In the genomic region with DNA sequence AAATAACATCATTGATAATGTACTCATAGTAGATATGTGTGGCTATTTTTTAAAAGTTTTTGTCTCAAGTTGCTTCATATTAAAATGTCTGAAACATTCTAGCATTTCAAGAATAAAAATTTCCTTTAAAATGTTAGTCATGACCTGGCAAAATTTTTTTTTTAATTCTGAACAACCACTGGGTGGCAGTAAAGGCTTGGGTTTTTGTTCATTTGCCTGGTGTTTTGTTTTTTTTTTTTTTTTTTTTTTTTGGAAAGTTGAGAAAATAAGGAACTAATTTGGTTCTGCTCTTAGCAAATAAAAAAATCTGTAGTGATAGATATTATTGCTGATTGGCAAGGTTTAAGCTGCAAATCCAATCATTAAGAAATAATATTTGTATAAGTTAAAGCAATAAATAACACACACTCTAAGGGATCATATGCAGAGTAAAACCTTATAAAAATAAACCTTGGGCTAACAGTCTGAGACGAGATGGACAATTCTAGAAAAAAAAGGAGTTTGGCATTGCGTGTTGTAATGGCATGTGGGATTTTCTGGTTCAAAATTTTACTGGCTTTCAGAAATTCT, we compare ENCODE assay signal across 8 cellular contexts.
DNase-seq lines count a peak whose midpoint lies in the region; FAIRE-seq and TF ChIP-seq lines count a peak whose summit lies in the region.

No MANE protein-coding gene starts in this region.

- H3K9ac ChIP-seq in endothelial cell of umbilical vein (replicated peaks; ENCODE audit: extremely low read depth, insufficient read depth, low read length) (no peak overlapping the region), trophoblast cell (ENCODE audit: low read length) (no peak overlapping the region)

- no peak overlapping the region for H2BK12ac ChIP-seq in trophoblast cell (ENCODE audit: low read length)

- H4K12ac ChIP-seq in trophoblast cell (ENCODE audit: low read depth, low read length), result no peak overlapping the region

- H3K36me3 ChIP-seq in GM06990 (ENCODE audit: control insufficient read depth, insufficient read depth, low read length) (no peaks in the 10 kb centered on the region), endothelial cell of umbilical vein (ENCODE audit: control insufficient read depth in 2 of 2, extremely low read depth in 1 of 2, insufficient read depth in 2 of 2, low read length in 2 of 2) (no peaks in the 10 kb centered on the region), trophoblast cell (ENCODE audit: control insufficient read depth in 1 of 2, insufficient read depth in 2 of 2, low read length in 2 of 2) (no peaks in the 10 kb centered on the region), MG63 (no peaks in the 10 kb centered on the region)

- no peak overlapping the region for H3K18ac ChIP-seq in trophoblast cell (ENCODE audit: low read length)

- H2AFZ ChIP-seq in endothelial cell of umbilical vein (ENCODE audit: low read depth, low read length), result no peak overlapping the region
- H2AFZ ChIP-seq in trophoblast cell (ENCODE audit: insufficient read depth, low read length, poor library complexity), result no peak overlapping the region

- TF ChIP-seq CTCF in AG09319 (IDR thresholded peaks at IDR 0.05; ENCODE audit: low read depth, low read length), result peak; percentile 39
- peak; percentile 22 for TF ChIP-seq CTCF in GM06990 (IDR thresholded peaks at IDR 0.05; ENCODE audit: insufficient read depth, low read length, poor library complexity, severe bottlenecking)
- TF ChIP-seq CTCF in endothelial cell of umbilical vein (IDR thresholded peaks at IDR 0.05; ENCODE audit: extremely low read depth in 1 of 2, insufficient read depth in 1 of 2, low read depth in 1 of 2, low read length in 2 of 2), result peak; percentile 11 to 18

- H4K8ac ChIP-seq in trophoblast cell (ENCODE audit: low read depth, low read length), result no peak overlapping the region

- H3K9me1 ChIP-seq in endothelial cell of umbilical vein (replicated peaks; ENCODE audit: control insufficient read depth, extremely low read depth, insufficient read depth, low read length), result no peaks in the 10 kb centered on the region

- no peaks in the 10 kb centered on the region for H3K79me2 ChIP-seq in endothelial cell of umbilical vein (ENCODE audit: control insufficient read depth, insufficient read depth, low read length)
- H3K79me2 ChIP-seq in trophoblast cell (ENCODE audit: control insufficient read depth, insufficient read depth, low read length, poor library complexity), result no peaks in the 10 kb centered on the region

- dilution Hi-C loops in endothelial cell of umbilical vein (cut with MboI; ENCODE audit: extremely low pct_ligation_motif_present, low sequenced_read_pairs), result no loop called here

- FAIRE-seq in endothelial cell of umbilical vein (lab: Jason Lieb, UNC), result peak; percentile 31

- H3K23ac ChIP-seq in trophoblast cell (ENCODE audit: low read length), result no peak overlapping the region

- intact Hi-C loops in endothelial cell of umbilical vein (cut with micrococcal nuclease) (loop anchor here (1.0 to 10.0 kb wide), 5 partner anchors 267 to 1976 kb away; no protein-coding TSS in a partner anchor), posterior vena cava (cut with DNase I) (no loop called here)

- CTCF ChIA-PET in endothelial cell of umbilical vein (lab: Charles Lee), result no interaction called here

- H2BK5ac ChIP-seq in trophoblast cell (ENCODE audit: low read depth, low read length, poor library complexity), result no peak overlapping the region

- H4K20me1 ChIP-seq in endothelial cell of umbilical vein (replicated peaks; ENCODE audit: control insufficient read depth, extremely low read depth, insufficient read depth, low read length), result no peaks in the 10 kb centered on the region

- H3K9me3 ChIP-seq in endothelial cell of umbilical vein (replicated peaks; ENCODE audit: control insufficient read depth, insufficient read depth, low read length) (no peaks in the 10 kb centered on the region), trophoblast cell (ENCODE audit: insufficient read depth, low read depth, low read length) (no peaks in the 10 kb centered on the region), MG63 (no peaks in the 10 kb centered on the region)

- no peak overlapping the region for H2AK5ac ChIP-seq in trophoblast cell (ENCODE audit: low read length)

- no CpG with 5 or more reads among the region's 2 CpGs for WGBS in trophoblast cell (ENCODE audit: extremely low coverage, insufficient coverage, insufficient read length)

- no peak overlapping the region for H3K27ac ChIP-seq in endothelial cell of umbilical vein (ENCODE audit: insufficient read depth, low read depth, low read length)
- no peak overlapping the region for H3K27ac ChIP-seq in trophoblast cell (ENCODE audit: low read depth, low read length)

- H3K4me1 ChIP-seq in endothelial cell of umbilical vein (ENCODE audit: control insufficient read depth, extremely low read depth, insufficient read depth, low read length) (no peaks in the 10 kb centered on the region), trophoblast cell (ENCODE audit: control insufficient read depth in 1 of 2, insufficient read depth in 2 of 2, low read length in 2 of 2) (no peaks in the 10 kb centered on the region)

- H3K27me3 ChIP-seq in GM06990 (replicated peaks; ENCODE audit: control insufficient read depth, insufficient read depth, low read length) (no peaks in the 10 kb centered on the region; the same call in 1 of the 2 replicates), endothelial cell of umbilical vein (ENCODE audit: control insufficient read depth in 2 of 2, insufficient read depth in 2 of 2, low read length in 2 of 2) (no peaks in the 10 kb centered on the region), trophoblast cell (ENCODE audit: insufficient read depth, low read length) (no peaks in the 10 kb centered on the region), MG63 (no peaks in the 10 kb centered on the region)

- no peak overlapping the region for H3K4me3 ChIP-seq in GM06990 (replicated peaks; ENCODE audit: low read depth, low read length)
- H3K4me3 ChIP-seq in endothelial cell of umbilical vein (replicated peaks in 1 of 3; ENCODE audit: insufficient read depth in 1 of 3, low read depth in 1 of 3, low read length in 3 of 3), result no peak overlapping the region
- no peak overlapping the region for H3K4me3 ChIP-seq in trophoblast cell (ENCODE audit: low read depth, low read length)
- no peak overlapping the region for H3K4me3 ChIP-seq in MG63

- DNase-seq in AG09319 (ENCODE audit: extremely low read depth, low read depth), result peak; percentile 18
- DNase-seq in GM06990 (ENCODE audit: extremely low read depth, insufficient read length), result peak; percentile 10
- peak; percentile 1 for DNase-seq in NCI-H774 (lab: John Stamatoyannopoulos, UW)
- peak; percentile 18 for DNase-seq in endothelial cell of umbilical vein (ENCODE audit: low read depth, low spot score)
- DNase-seq in trophoblast cell, result peak; percentile 13 to 66
- no peak for DNase-seq in activated effector memory CD4-positive, alpha-beta T cell treated with anti-CD3 and anti-CD28 coated beads, Interleukin-2, amount 50 U/mL, for 16 hours
- DNase-seq in MG63, result no peak
- DNase-seq in posterior vena cava (ENCODE audit: low spot score), result no peak

- H2BK120ac ChIP-seq in trophoblast cell (ENCODE audit: insufficient read depth, low read length, poor library complexity), result no peak overlapping the region

- H3K14ac ChIP-seq in trophoblast cell (ENCODE audit: low read length), result no peak overlapping the region

- H4K91ac ChIP-seq in trophoblast cell (ENCODE audit: low read depth, low read length), result no peak overlapping the region

- H3K4me2 ChIP-seq in endothelial cell of umbilical vein (ENCODE audit: insufficient read depth, low read length), result no peak overlapping the region
- H3K4me2 ChIP-seq in trophoblast cell (ENCODE audit: low read length), result no peak overlapping the region

- POLR2A ChIA-PET in endothelial cell of umbilical vein (lab: Charles Lee), result no interaction called here

- H3K79me1 ChIP-seq in trophoblast cell (ENCODE audit: low read length), result no peaks in the 10 kb centered on the region

- no peak for TF ChIP-seq POLR2A in endothelial cell of umbilical vein (IDR thresholded peaks at IDR 0.05; ENCODE audit: low read depth, low read length)

- BruUV-seq in endothelial cell of umbilical vein (replicated peaks; lab: Mats Ljungman, UMichigan), result no TSS peak

- H3K4ac ChIP-seq in trophoblast cell (ENCODE audit: low read depth, low read length), result no peak overlapping the region

TF ChIP-seq in endothelial cell of umbilical vein, 7 proteins besides CTCF, POLR2A, EP300 and RAD21:
- no peak for TF ChIP-seq EZH2 (IDR thresholded peaks at IDR 0.05; ENCODE audit: borderline replicate concordance, low read depth, low read length, severe bottlenecking)
- no peak for TF ChIP-seq GATA2 (IDR thresholded peaks at IDR 0.05; ENCODE audit: insufficient read depth, insufficient read length, low read depth, low read length)
- no peak for TF ChIP-seq MYC (IDR thresholded peaks at IDR 0.05; ENCODE audit: low read depth, low read length)
- no peak for TF ChIP-seq FOS (IDR thresholded peaks at IDR 0.05; ENCODE audit: borderline replicate concordance, insufficient read depth, low read length)
- TF ChIP-seq, protein P1, sequence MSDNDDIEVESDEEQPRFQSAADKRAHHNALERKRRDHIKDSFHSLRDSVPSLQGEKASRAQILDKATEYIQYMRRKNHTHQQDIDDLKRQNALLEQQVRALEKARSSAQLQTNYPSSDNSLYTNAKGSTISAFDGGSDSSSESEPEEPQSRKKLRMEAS (IDR thresholded peaks at IDR 0.05; ENCODE audit: insufficient read depth, insufficient read length), result no peak
- TF ChIP-seq POLR2AphosphoS5 (IDR thresholded peaks at IDR 0.05; ENCODE audit: insufficient read depth, low read depth, low read length), result no peak
- no peak for TF ChIP-seq JUN (IDR thresholded peaks at IDR 0.05; ENCODE audit: borderline replicate concordance, insufficient read depth, insufficient read length, low read depth)

Comparison
In these comparisons a context has a peak if more than half of its experiments do, and no peak if none do; other contexts are left out.
1. DNase-seq: peak in AG09319 (single experiment), GM06990 (single experiment), NCI-H774 (single experiment), endothelial cell of umbilical vein (single experiment) and trophoblast cell (2 of 2); none in activated effector memory CD4-positive, alpha-beta T cell treated with anti-CD3 and anti-CD28 coated beads, Interleukin-2, amount 50 U/mL, for 16 hours (single experiment), MG63 (single experiment) and posterior vena cava (single experiment).
2. Peak in every context shown above with its lines, with median percentiles within 50 percentile points of each other: CTCF ChIP-seq.